ENCODE assay signal across 2 cellular contexts in the genomic region with DNA sequence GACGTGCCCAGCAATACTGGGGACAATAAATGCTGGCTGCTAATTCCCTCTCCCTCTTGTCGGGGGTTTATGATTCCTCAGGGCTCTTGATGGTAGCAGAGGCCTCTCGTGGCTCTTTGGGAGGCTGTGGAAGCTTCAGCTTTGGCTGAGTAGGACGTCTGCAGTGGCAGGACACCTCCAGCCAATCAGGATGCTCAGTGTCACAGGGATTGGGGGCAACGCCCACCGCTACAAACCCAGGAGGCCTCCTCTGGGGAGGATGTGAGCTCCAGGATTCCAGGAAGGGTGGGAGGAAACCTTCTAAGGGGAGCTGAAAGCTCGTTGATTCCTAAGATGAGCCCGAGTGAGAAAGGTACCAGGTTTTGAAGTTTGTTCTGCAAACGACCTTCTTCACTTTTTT.
TF ChIP-seq lines count a peak whose summit lies in the region.

No MANE protein-coding gene starts in this region.

TF ChIP-seq in GM23338, 12 proteins besides CTCF, POLR2A, EP300 and RAD21 (continued from another document):
- TF ChIP-seq POLR2AphosphoS5 (IDR thresholded peaks at IDR 0.05; ENCODE audit: low read depth) (no peak), NANOG (IDR thresholded peaks at IDR 0.05; ENCODE audit: borderline replicate concordance) (no peak), STAT1 (IDR thresholded peaks at IDR 0.05; ENCODE audit: unreplicated experiment) (no peak), JUNB (IDR thresholded peaks at IDR 0.05; ENCODE audit: unreplicated experiment) (no peak), ETS1 (IDR thresholded peaks at IDR 0.05) (no peak), REST (IDR thresholded peaks at IDR 0.05; ENCODE audit: unreplicated experiment) (no peak), ZNF462 (CRISPR knock-in tag; IDR thresholded peaks at IDR 0.05) (no peak), ZNF331 (CRISPR knock-in tag; IDR thresholded peaks at IDR 0.05; ENCODE audit: low read depth) (no peak), EZH2 (IDR thresholded peaks at IDR 0.05; ENCODE audit: low read depth, unreplicated experiment) (no peak), EZH2phosphoT487 (IDR thresholded peaks at IDR 0.05; ENCODE audit: unreplicated experiment) (no peak)

TF ChIP-seq in HEK293, 187 proteins besides CTCF, POLR2A, EP300 and RAD21 (continued from another document):
- TF ChIP-seq ZFHX2 (tag by site-specific recombination; conservative IDR thresholded peaks at IDR 0.05) = 0 out of 2 replicates have a peak, but pooled peaks have one; percentile 21
- TF ChIP-seq ZNF776 (tag by site-specific recombination; IDR thresholded peaks at IDR 0.05; ENCODE audit: borderline replicate concordance) = no peak
